In the genomic region with DNA sequence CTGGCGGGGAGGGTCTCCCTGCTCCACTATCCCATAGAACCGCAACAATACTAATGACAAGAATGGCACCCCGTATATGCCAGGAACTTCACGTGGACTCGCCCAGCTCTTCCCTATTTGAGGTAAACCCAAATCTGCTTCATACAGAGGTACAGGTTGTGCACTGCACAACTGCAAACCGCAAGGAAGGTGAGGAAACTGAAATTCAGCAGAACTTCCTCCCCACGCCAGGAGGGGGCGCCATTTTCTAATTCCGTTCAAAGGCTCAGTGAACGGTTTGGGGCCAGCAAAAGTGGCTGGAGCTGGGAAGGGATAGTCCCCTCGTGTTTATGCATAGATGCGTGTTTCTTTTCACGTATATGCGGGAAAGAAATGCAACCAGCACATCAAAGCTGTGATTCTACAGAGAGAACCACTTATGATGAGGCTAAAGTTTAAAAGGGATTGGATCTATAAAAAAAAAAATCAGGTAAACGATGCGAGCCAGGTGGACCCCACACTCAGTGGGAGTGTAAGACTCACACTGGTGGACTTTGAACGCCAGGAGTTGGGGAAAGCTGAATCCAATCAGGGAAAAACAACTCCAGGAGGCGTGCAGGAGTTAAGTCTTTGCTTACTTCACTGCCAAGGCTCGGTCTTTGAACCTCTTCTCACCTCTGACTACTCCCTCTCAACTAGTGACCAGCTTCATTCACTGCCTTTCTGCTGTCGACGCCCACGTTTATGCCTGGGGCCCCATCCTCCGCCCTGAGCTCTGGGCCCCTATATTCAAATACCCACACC, we compare ENCODE assay signal across 8 cellular contexts.
DNase-seq lines count a peak whose midpoint lies in the region; ATAC-seq lines count a peak whose summit lies in the region.

No MANE protein-coding gene starts in this region.

- ATAC-seq in HG02981 (IDR thresholded peaks at IDR 0.05; ENCODE audit: unreplicated experiment) = no peak

- DNase-seq in NCI-H2227 (lab: John Stamatoyannopoulos, UW; ENCODE audit: unreplicated experiment) = peak; percentile 43
- DNase-seq in NCI-H2227 treated with DMSO at 0.1 percent for 48 hours (lab: John Stamatoyannopoulos, UW) = no peak
- DNase-seq in MV-4-11 (lab: John Stamatoyannopoulos, UW) = peak; percentile 54
- DNase-seq in activated T-cell treated with anti-CD3 and anti-CD28 coated beads for 24 hours (ENCODE audit: low read depth) = peak; percentile 22
- peak; percentile 43 for DNase-seq in glomerular visceral epithelial cell (ENCODE audit: extremely low spot score)
- peak; percentile 50 to 63 for DNase-seq in stimulated activated CD4-positive, alpha-beta T cell treated with anti-CD3 and anti-CD28 coated beads, Interleukin-2, amount 100 ng/mL, for 24 hours
- DNase-seq in NCI-H510A (lab: John Stamatoyannopoulos, UW) = no peak

Comparison
In these comparisons a context has a peak if more than half of its experiments do, and no peak if none do; other contexts are left out.
1. DNase-seq: peak in NCI-H2227 (single experiment), MV-4-11 (single experiment), activated T-cell treated with anti-CD3 and anti-CD28 coated beads for 24 hours (single experiment), glomerular visceral epithelial cell (single experiment) and stimulated activated CD4-positive, alpha-beta T cell treated with anti-CD3 and anti-CD28 coated beads, Interleukin-2, amount 100 ng/mL, for 24 hours (2 of 2); none in NCI-H2227 treated with DMSO at 0.1 percent for 48 hours (single experiment) and NCI-H510A (single experiment).